ENCODE assay signal across 20 cellular contexts in the genomic region with DNA sequence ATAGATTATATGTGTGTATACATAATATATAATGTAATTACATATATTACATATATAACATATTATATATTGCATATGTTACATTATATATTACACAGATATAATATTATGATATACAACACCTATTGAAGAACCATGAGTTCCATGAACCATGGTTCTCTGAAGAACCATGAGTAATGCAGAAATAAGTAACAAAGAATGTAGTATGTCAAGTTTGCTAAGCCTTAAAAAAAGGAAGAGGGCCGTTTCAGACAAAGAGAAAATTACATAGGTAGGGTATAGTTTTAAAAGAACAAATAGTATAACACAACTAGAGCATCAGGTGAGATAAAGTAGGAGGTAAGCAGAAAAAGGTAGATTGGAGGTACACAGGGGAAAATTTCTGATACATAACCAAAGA.
DNase-seq lines count a peak whose midpoint lies in the region; ATAC-seq, FAIRE-seq and TF ChIP-seq lines count a peak whose summit lies in the region.
"Had no signal": no experiment of that assay in that cellular context is flagged by ENCODE, and none has a peak within 500 bp of the region (broad histone marks: within the 10 kb centered on the region; RNA-seq: fewer than 3 reads in every experiment).

No MANE protein-coding gene starts in this region.

- no peak overlapping the region for H3K4me3 ChIP-seq in bronchial epithelial cell (ENCODE audit: low read depth, low read length)
- H3K4me3 ChIP-seq in kidney (ENCODE audit: low read length in 2 of 2): no peak overlapping the region
- no peak overlapping the region for H3K4me3 ChIP-seq in tibial nerve
- H3K4me3 ChIP-seq: A549; BLaER1 treated with 17β-estradiol and CSF1 and Interleukin-3, amounts not matched to agents 10 nM and 100 nM had no signal

- H3K27ac ChIP-seq in kidney (ENCODE audit: low read depth in 2 of 2, low read length in 2 of 2) (no peak overlapping the region), tibial nerve (no peak overlapping the region)
- H3K27ac ChIP-seq: A549; BLaER1 treated with 17β-estradiol and CSF1 and Interleukin-3, amounts not matched to agents 10 nM and 100 nM; C4-2B had no signal

- H3K9me3 ChIP-seq in kidney (ENCODE audit: control insufficient read depth in 1 of 2, low read length in 2 of 2): no peaks in the 10 kb centered on the region
- H3K9me3 ChIP-seq in tibial nerve: no peaks in the 10 kb centered on the region
- H3K9me3 ChIP-seq: A549, Caco-2 had no signal

- H3K27me3 ChIP-seq in bronchial epithelial cell (ENCODE audit: control insufficient read depth, insufficient read depth, low read length) (no peaks in the 10 kb centered on the region), tibial nerve (no peaks in the 10 kb centered on the region)
- H3K27me3 ChIP-seq: BLaER1 treated with 17β-estradiol and CSF1 and Interleukin-3, amounts not matched to agents 10 nM and 100 nM had no signal

- no peaks in the 10 kb centered on the region for H3K4me1 ChIP-seq in kidney (ENCODE audit: control insufficient read depth in 1 of 2, insufficient read depth in 1 of 2, low read depth in 1 of 2, low read length in 2 of 2)
- H3K4me1 ChIP-seq in tibial nerve: no peaks in the 10 kb centered on the region
- H3K4me1 ChIP-seq: A549; BLaER1 treated with 17β-estradiol and CSF1 and Interleukin-3, amounts not matched to agents 10 nM and 100 nM; Caco-2 had no signal

- FAIRE-seq in bronchial epithelial cell (lab: Jason Lieb, UNC) (no peak), kidney (lab: Jason Lieb, UNC) (peak; percentile 3)
- FAIRE-seq: A549, D721Med, G401.6, GM12891, GM19239 had no signal

- no peaks in the 10 kb centered on the region for H3K36me3 ChIP-seq in bronchial epithelial cell (ENCODE audit: control insufficient read depth, insufficient read depth, low read length)
- H3K36me3 ChIP-seq in kidney (ENCODE audit: control insufficient read depth in 1 of 2, insufficient read depth in 2 of 2, low read length in 2 of 2): no peaks in the 10 kb centered on the region
- no peaks in the 10 kb centered on the region for H3K36me3 ChIP-seq in tibial nerve
- H3K36me3 ChIP-seq: BLaER1 treated with 17β-estradiol and CSF1 and Interleukin-3, amounts not matched to agents 10 nM and 100 nM had no signal

- intact Hi-C loops in kidney (cut with DNase I): no loop called here

- TF ChIP-seq POLR2A in tibial nerve (IDR thresholded peaks at IDR 0.05): no peak

- no peak for ATAC-seq in GM19324 (IDR thresholded peaks at IDR 0.05; ENCODE audit: low FRiP score, unreplicated experiment)
- ATAC-seq: A549; CD8-positive, alpha-beta T cell had no signal

- TF ChIP-seq CTCF in bronchial epithelial cell (IDR thresholded peaks at IDR 0.05; ENCODE audit: insufficient read depth, low read length, severe bottlenecking) (no peak), kidney (IDR thresholded peaks at IDR 0.05; ENCODE audit: borderline replicate concordance, extremely low read depth, insufficient read depth) (no peak), tibial nerve (IDR thresholded peaks at IDR 0.05) (no peak)

- H3K9ac ChIP-seq in kidney (ENCODE audit: low read length in 2 of 2): no peak overlapping the region
- H3K9ac ChIP-seq: BLaER1 treated with 17β-estradiol and CSF1 and Interleukin-3, amounts not matched to agents 10 nM and 100 nM had no signal

- 49 to 55% methylated on average over 1 of the region's 1 CpG for WGBS in tibial nerve, 2 donors

- TF ChIP-seq EP300 in tibial nerve (IDR thresholded peaks at IDR 0.05): no peak

- DNase-seq in bronchial epithelial cell (ENCODE audit: low read depth): peak; percentile 56
- no peak for DNase-seq in kidney
- no peak for DNase-seq in tibial nerve (ENCODE audit: low spot score in 2 of 2)
- no peak for DNase-seq in T-helper 2 cell
- DNase-seq: 8988T; AML-193; Caco-2; Calu3; CD4-positive, alpha-beta T cell; CD8-positive, alpha-beta T cell; DMS79 treated with DMSO at 0.1 percent for 48 hours; GF-D8 had no signal
